ENCODE assay signal across 1 cellular context in the genomic region with DNA sequence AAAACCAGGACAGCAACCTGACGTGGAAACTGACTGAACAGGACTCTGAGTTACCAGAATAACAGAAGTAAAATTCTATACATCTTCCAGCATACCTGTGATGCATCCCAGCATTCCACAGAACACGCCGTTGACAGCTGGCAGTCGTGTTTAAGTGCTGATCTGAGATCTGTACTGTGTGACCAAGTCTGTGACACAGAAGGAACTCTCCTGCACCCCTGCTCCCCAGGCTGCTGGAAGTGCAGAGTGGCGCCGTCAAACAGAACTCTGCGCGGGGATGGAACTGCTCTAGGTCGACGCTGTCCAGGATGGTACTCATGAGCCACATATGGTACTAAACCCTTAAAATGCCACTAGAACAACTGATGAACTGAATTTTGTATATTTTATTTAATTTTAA.
TF ChIP-seq lines count a peak whose summit lies in the region.

No MANE protein-coding gene starts in this region.

TF ChIP-seq in liver, 16 proteins besides CTCF, POLR2A, EP300 and RAD21 (continued from another document):
- TF ChIP-seq, protein P1, sequence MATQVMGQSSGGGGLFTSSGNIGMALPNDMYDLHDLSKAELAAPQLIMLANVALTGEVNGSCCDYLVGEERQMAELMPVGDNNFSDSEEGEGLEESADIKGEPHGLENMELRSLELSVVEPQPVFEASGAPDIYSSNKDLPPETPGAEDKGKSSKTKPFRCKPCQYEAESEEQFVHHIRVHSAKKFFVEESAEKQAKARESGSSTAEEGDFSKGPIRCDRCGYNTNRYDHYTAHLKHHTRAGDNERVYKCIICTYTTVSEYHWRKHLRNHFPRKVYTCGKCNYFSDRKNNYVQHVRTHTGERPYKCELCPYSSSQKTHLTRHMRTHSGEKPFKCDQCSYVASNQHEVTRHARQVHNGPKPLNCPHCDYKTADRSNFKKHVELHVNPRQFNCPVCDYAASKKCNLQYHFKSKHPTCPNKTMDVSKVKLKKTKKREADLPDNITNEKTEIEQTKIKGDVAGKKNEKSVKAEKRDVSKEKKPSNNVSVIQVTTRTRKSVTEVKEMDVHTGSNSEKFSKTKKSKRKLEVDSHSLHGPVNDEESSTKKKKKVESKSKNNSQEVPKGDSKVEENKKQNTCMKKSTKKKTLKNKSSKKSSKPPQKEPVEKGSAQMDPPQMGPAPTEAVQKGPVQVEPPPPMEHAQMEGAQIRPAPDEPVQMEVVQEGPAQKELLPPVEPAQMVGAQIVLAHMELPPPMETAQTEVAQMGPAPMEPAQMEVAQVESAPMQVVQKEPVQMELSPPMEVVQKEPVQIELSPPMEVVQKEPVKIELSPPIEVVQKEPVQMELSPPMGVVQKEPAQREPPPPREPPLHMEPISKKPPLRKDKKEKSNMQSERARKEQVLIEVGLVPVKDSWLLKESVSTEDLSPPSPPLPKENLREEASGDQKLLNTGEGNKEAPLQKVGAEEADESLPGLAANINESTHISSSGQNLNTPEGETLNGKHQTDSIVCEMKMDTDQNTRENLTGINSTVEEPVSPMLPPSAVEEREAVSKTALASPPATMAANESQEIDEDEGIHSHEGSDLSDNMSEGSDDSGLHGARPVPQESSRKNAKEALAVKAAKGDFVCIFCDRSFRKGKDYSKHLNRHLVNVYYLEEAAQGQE (IDR thresholded peaks at IDR 0.05): no peak
- TF ChIP-seq GABPA (IDR thresholded peaks at IDR 0.05 in 1 of 2, conservative IDR thresholded peaks at IDR 0.05 in 1 of 2) (no peak), TAF1 (conservative IDR thresholded peaks at IDR 0.05) (no peak), HNF4G (IDR thresholded peaks at IDR 0.05) (no peak), YY1 (IDR thresholded peaks at IDR 0.05) (no peak), SP1 (IDR thresholded peaks at IDR 0.05) (no peak), NR2F2 (IDR thresholded peaks at IDR 0.05) (no peak), JUND (IDR thresholded peaks at IDR 0.05) (no peak)
- TF ChIP-seq, protein P2, sequence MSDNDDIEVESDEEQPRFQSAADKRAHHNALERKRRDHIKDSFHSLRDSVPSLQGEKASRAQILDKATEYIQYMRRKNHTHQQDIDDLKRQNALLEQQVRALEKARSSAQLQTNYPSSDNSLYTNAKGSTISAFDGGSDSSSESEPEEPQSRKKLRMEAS (IDR thresholded peaks at IDR 0.05): no peak
- TF ChIP-seq, protein P3, sequence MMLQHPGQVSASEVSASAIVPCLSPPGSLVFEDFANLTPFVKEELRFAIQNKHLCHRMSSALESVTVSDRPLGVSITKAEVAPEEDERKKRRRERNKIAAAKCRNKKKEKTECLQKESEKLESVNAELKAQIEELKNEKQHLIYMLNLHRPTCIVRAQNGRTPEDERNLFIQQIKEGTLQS (IDR thresholded peaks at IDR 0.05): no peak
